ENCODE assay signal across 22 cellular contexts in genomic region chr1:119227446-119227845, GRCh38.
A peak's percentile ranks its signal among the peaks of the same experiment; 100 is the strongest.
DNase-seq lines count a peak whose midpoint lies in the region; ATAC-seq and TF ChIP-seq lines count a peak whose summit lies in the region.
"Had no signal": no experiment of that assay in that cellular context is flagged by ENCODE, and none has a peak within 500 bp of the region (broad histone marks: within the 10 kb centered on the region; RNA-seq: fewer than 3 reads in every experiment).

No MANE protein-coding gene starts in this region.

- no peak for TF ChIP-seq EP300 in upper lobe of left lung (IDR thresholded peaks at IDR 0.05)

- H3K4me1 ChIP-seq in left ventricle myocardium inferior: peaks cover 10% of the 10 kb centered on the region
- no peaks in the 10 kb centered on the region for H3K4me1 ChIP-seq in SJCRH30
- H3K4me1 ChIP-seq in upper lobe of left lung: no peaks in the 10 kb centered on the region
- H3K4me1 ChIP-seq: lower lobe of right lung, Peyer's patch, transverse colon had no signal

- intact Hi-C loops in left ventricle myocardium inferior (cut with micrococcal nuclease) (no loop called here), Right ventricle myocardium inferior (cut with DNase I) (no loop called here)

- H3K27ac ChIP-seq in left ventricle myocardium inferior (replicated peaks) (peak overlapping the region; percentile 22), SJCRH30 (no peak overlapping the region), upper lobe of left lung (no peak overlapping the region)
- H3K27ac ChIP-seq: lower lobe of right lung, Peyer's patch, transverse colon had no signal

- H3K27ac Mint-ChIP-seq in activated T-helper 17 cell treated with anti-CD3 and anti-CD28 coated beads, Interleukin-2, amount 50 U/mL, for 72 hours: no peak overlapping the region
- H3K27ac Mint-ChIP-seq in glutamatergic neuron (ENCODE audit: unreplicated experiment) (peak overlapping the region; percentile 17), type B pancreatic cell (peak overlapping the region; percentile 36)
- H3K27ac Mint-ChIP-seq: activated CD4-positive, alpha-beta memory T cell treated with anti-CD3 and anti-CD28 coated beads, Interleukin-2, amount 10 ng/mL, durations not matched to agents 7 days and 5 days; B cell had no signal

- TF ChIP-seq CTCF in left ventricle myocardium inferior (IDR thresholded peaks at IDR 0.05; ENCODE audit: borderline replicate concordance) (no peak), glutamatergic neuron (IDR thresholded peaks at IDR 0.05; ENCODE audit: partially characterized antibody, unreplicated experiment) (no peak), type B pancreatic cell (conservative IDR thresholded peaks at IDR 0.05) (no peak), upper lobe of left lung (IDR thresholded peaks at IDR 0.05) (no peak)

- no peak overlapping the region for H3K4me3 Mint-ChIP-seq in activated T-helper 17 cell treated with anti-CD3 and anti-CD28 coated beads, Interleukin-2, amount 50 U/mL, for 72 hours
- H3K4me3 Mint-ChIP-seq in glutamatergic neuron (ENCODE audit: unreplicated experiment): peak overlapping the region; percentile 45
- peak overlapping the region; percentile 17 for H3K4me3 Mint-ChIP-seq in type B pancreatic cell
- H3K4me3 Mint-ChIP-seq: activated CD4-positive, alpha-beta memory T cell treated with anti-CD3 and anti-CD28 coated beads, Interleukin-2, amount 10 ng/mL, durations not matched to agents 7 days and 5 days; B cell had no signal

- H3K36me3 Mint-ChIP-seq in activated T-helper 17 cell treated with anti-CD3 and anti-CD28 coated beads, Interleukin-2, amount 50 U/mL, for 72 hours (ENCODE audit: low read depth): peaks cover 1% of the 10 kb centered on the region
- H3K36me3 Mint-ChIP-seq in glutamatergic neuron (ENCODE audit: unreplicated experiment) (no peaks in the 10 kb centered on the region), type B pancreatic cell (no peaks in the 10 kb centered on the region)

- H3K4me3 ChIP-seq in left ventricle myocardium inferior: no peak overlapping the region
- no peak overlapping the region for H3K4me3 ChIP-seq in SJCRH30
- no peak overlapping the region for H3K4me3 ChIP-seq in upper lobe of left lung
- H3K4me3 ChIP-seq: lower lobe of right lung, Peyer's patch, transverse colon had no signal

- H3K27me3 Mint-ChIP-seq in activated T-helper 17 cell treated with anti-CD3 and anti-CD28 coated beads, Interleukin-2, amount 50 U/mL, for 72 hours: no peaks in the 10 kb centered on the region
- H3K27me3 Mint-ChIP-seq in glutamatergic neuron (ENCODE audit: unreplicated experiment) (peaks cover 5% of the 10 kb centered on the region), type B pancreatic cell (no peaks in the 10 kb centered on the region)
- H3K27me3 Mint-ChIP-seq: activated CD4-positive, alpha-beta memory T cell treated with anti-CD3 and anti-CD28 coated beads, Interleukin-2, amount 10 ng/mL, durations not matched to agents 7 days and 5 days; B cell had no signal

- H3K4me1 Mint-ChIP-seq in activated T-helper 17 cell treated with anti-CD3 and anti-CD28 coated beads, Interleukin-2, amount 50 U/mL, for 72 hours: no peaks in the 10 kb centered on the region
- H3K4me1 Mint-ChIP-seq in glutamatergic neuron (ENCODE audit: low read depth, unreplicated experiment): peaks cover 18% of the 10 kb centered on the region
- peaks cover 41% of the 10 kb centered on the region for H3K4me1 Mint-ChIP-seq in type B pancreatic cell (ENCODE audit: unreplicated experiment)
- H3K4me1 Mint-ChIP-seq: activated CD4-positive, alpha-beta memory T cell treated with anti-CD3 and anti-CD28 coated beads, Interleukin-2, amount 10 ng/mL, durations not matched to agents 7 days and 5 days; B cell had no signal

- no peaks in the 10 kb centered on the region for H3K9me3 Mint-ChIP-seq in activated T-helper 17 cell treated with anti-CD3 and anti-CD28 coated beads, Interleukin-2, amount 50 U/mL, for 72 hours
- no peaks in the 10 kb centered on the region for H3K9me3 Mint-ChIP-seq in glutamatergic neuron (ENCODE audit: unreplicated experiment)
- peaks cover 4% of the 10 kb centered on the region for H3K9me3 Mint-ChIP-seq in type B pancreatic cell
- H3K9me3 Mint-ChIP-seq: activated CD4-positive, alpha-beta memory T cell treated with anti-CD3 and anti-CD28 coated beads, Interleukin-2, amount 10 ng/mL, durations not matched to agents 7 days and 5 days had no signal

- no peaks in the 10 kb centered on the region for H3K9me3 ChIP-seq in left ventricle myocardium inferior (replicated peaks)
- no peaks in the 10 kb centered on the region for H3K9me3 ChIP-seq in SJCRH30 (replicated peaks)
- no peaks in the 10 kb centered on the region for H3K9me3 ChIP-seq in upper lobe of left lung
- H3K9me3 ChIP-seq: lower lobe of right lung, Peyer's patch, transverse colon had no signal

- H3K36me3 ChIP-seq in left ventricle myocardium inferior: no peaks in the 10 kb centered on the region
- no peaks in the 10 kb centered on the region for H3K36me3 ChIP-seq in SJCRH30
- no peaks in the 10 kb centered on the region for H3K36me3 ChIP-seq in upper lobe of left lung
- H3K36me3 ChIP-seq: lower lobe of right lung, Peyer's patch, transverse colon had no signal

- H3K27me3 ChIP-seq in left ventricle myocardium inferior (ENCODE audit: low read depth): no peaks in the 10 kb centered on the region
- H3K27me3 ChIP-seq in SJCRH30: no peaks in the 10 kb centered on the region
- H3K27me3 ChIP-seq in upper lobe of left lung: no peaks in the 10 kb centered on the region
- H3K27me3 ChIP-seq: Peyer's patch, transverse colon had no signal

- WGBS in upper lobe of left lung, 2 donors: 59 to 79% methylated on average over 2 of the region's 2 CpGs

- no peak for ATAC-seq in Right ventricle myocardium inferior
- peak; percentile 24 for ATAC-seq in activated T-helper 17 cell treated with anti-CD3 and anti-CD28 coated beads, Interleukin-2, amount 50 U/mL, for 72 hours (replicated peaks)
- ATAC-seq in upper lobe of left lung (ENCODE audit: low FRiP score in 2 of 2): no peak
- ATAC-seq in HG02588 (IDR thresholded peaks at IDR 0.05; ENCODE audit: unreplicated experiment): no peak
- ATAC-seq: lower lobe of right lung had no signal

- DNase-seq in left ventricle myocardium inferior (no peak), Right ventricle myocardium inferior (ENCODE audit: missing footprints) (no peak), glutamatergic neuron (peak; percentile 30), type B pancreatic cell (ENCODE audit: extremely low spot score, unreplicated experiment) (no peak), SJCRH30 (no peak), upper lobe of left lung (no peak)
- DNase-seq: activated CD4-positive, alpha-beta memory T cell treated with anti-CD3 and anti-CD28 coated beads, Interleukin-2, amount 10 ng/mL, durations not matched to agents 7 days and 5 days; activated CD4-positive, CD25-positive, alpha-beta regulatory T cell; activated gamma-delta T cell; COR-L47; DMS79 treated with DMSO at 0.1 percent for 48 hours; hypothalamus; IMR-90; lower lobe of right lung; NCI-H2107; NCI-H510A; occipital lobe; Peyer's patch; transverse colon had no signal

- TF ChIP-seq POLR2A in upper lobe of left lung (IDR thresholded peaks at IDR 0.05): no peak
